19 cellular contexts compared by ENCODE assay signal in genomic region chr18:75116809-75117208, GRCh38.
DNase-seq lines count a peak whose midpoint lies in the region; ATAC-seq and TF ChIP-seq lines count a peak whose summit lies in the region.
"Had no signal": no experiment of that assay in that cellular context is flagged by ENCODE, and none has a peak within 500 bp of the region (broad histone marks: within the 10 kb centered on the region; RNA-seq: fewer than 3 reads in every experiment).

No MANE protein-coding gene starts in this region.

- ATAC-seq in GM21576 (IDR thresholded peaks at IDR 0.05; ENCODE audit: unreplicated experiment) = no peak
- ATAC-seq: A549, GM23338, HCT116 had no signal

- DNase-seq in activated CD8-positive, alpha-beta memory T cell treated with anti-CD3 and anti-CD28 coated beads for 24 hours = peak; percentile 24
- DNase-seq in activated CD8-positive, alpha-beta memory T cell treated with anti-CD3 and anti-CD28 coated beads, Interleukin-2, amount 50 U/mL, for 4 hours = no peak
- DNase-seq in ecto neural progenitor cell (ENCODE audit: low spot score) (peak; percentile 23), posterior vena cava (ENCODE audit: low spot score) (peak; percentile 8), SK-N-SH (no peak), caudate nucleus (lab: John Stamatoyannopoulos, UW) (no peak)
- DNase-seq: CD4-positive, alpha-beta memory T cell; DMS 273 treated with DMSO at 0.1 percent for 48 hours; DMS53; DND-41; EL; HFFc6 had no signal

- POLR2A ChIA-PET in SK-N-SH (lab: Yijun Ruan, JAX) = no interaction called here

- no peaks in the 10 kb centered on the region for H3K79me2 ChIP-seq in SK-N-SH (ENCODE audit: insufficient read depth)

- no peak for TF ChIP-seq EP300 in SK-N-SH (IDR thresholded peaks at IDR 0.05; ENCODE audit: borderline replicate concordance in 1 of 2, low read depth in 1 of 2, low read length in 1 of 2)

- no peak overlapping the region for H2AFZ ChIP-seq in SK-N-SH (ENCODE audit: low read depth)
- H2AFZ ChIP-seq: GM23338 had no signal

- no peaks in the 10 kb centered on the region for H4K20me1 ChIP-seq in SK-N-SH (ENCODE audit: insufficient read depth)
- H4K20me1 ChIP-seq: BLaER1 had no signal

- no peak overlapping the region for H3K9ac ChIP-seq in SK-N-SH
- H3K9ac ChIP-seq: BLaER1 had no signal

- TF ChIP-seq CTCF in SK-N-SH (IDR thresholded peaks at IDR 0.05) = no peak

- TF ChIP-seq RAD21 in SK-N-SH (IDR thresholded peaks at IDR 0.05; ENCODE audit: low read length) = no peak

- H3K4me3 ChIP-seq in SK-N-SH (ENCODE audit: low read depth in 2 of 2, low read length in 1 of 2) = no peak overlapping the region
- H3K4me3 ChIP-seq: A549, BLaER1, GM23338 had no signal

- intact Hi-C loops in posterior vena cava (cut with DNase I) = no loop called here

- no peaks in the 10 kb centered on the region for H3K9me3 ChIP-seq in SK-N-SH
- H3K9me3 ChIP-seq: A549, BLaER1 had no signal

- H3K36me3 ChIP-seq in SK-N-SH (replicated peaks in 1 of 2; ENCODE audit: control insufficient read depth in 1 of 2, insufficient read depth in 2 of 2, low read length in 1 of 2) = no peaks in the 10 kb centered on the region
- H3K36me3 ChIP-seq: BLaER1 had no signal

- no peaks in the 10 kb centered on the region for H3K27me3 ChIP-seq in SK-N-SH (ENCODE audit: insufficient read depth)
- H3K27me3 ChIP-seq: BLaER1 had no signal

- CTCF ChIA-PET in SK-N-SH (lab: Yijun Ruan, JAX) = no interaction called here

- no peaks in the 10 kb centered on the region for H3K9me2 ChIP-seq in SK-N-SH

- WGBS in SK-N-SH (ENCODE audit: low lambda C conversion rate) = no CpG with 5 or more reads among the region's 5 CpGs

- no peak overlapping the region for H3K4me2 ChIP-seq in SK-N-SH
- H3K4me2 ChIP-seq: A549, BLaER1, GM23338 had no signal

- H3K4me1 ChIP-seq in SK-N-SH (ENCODE audit: control insufficient read depth in 1 of 2, insufficient read depth in 2 of 2, low read depth in 1 of 2, low read length in 1 of 2) = peaks cover 0 to 24% of the 10 kb centered on the region in 2 experiments; a peak in 1 of 4 replicates
- H3K4me1 ChIP-seq: A549, BLaER1 had no signal

- H3K27ac ChIP-seq in SK-N-SH (ENCODE audit: low read depth in 2 of 2, low read length in 1 of 2) (no peak overlapping the region), caudate nucleus (ENCODE audit: low read depth, low read length) (no peak overlapping the region)
- H3K27ac ChIP-seq: 22Rv1, A549, BLaER1, HL-60 had no signal

- H3F3A ChIP-seq in SK-N-SH (replicated peaks; ENCODE audit: insufficient read depth) = no peaks in the 10 kb centered on the region

TF ChIP-seq in SK-N-SH, 30 proteins besides CTCF, POLR2A, EP300 and RAD21:
- TF ChIP-seq GABPA (IDR thresholded peaks at IDR 0.05; ENCODE audit: low read depth) = no peak
- TF ChIP-seq REST (IDR thresholded peaks at IDR 0.05; ENCODE audit: low read depth, low read length) = no peak
- no peak for TF ChIP-seq TAF1 (IDR thresholded peaks at IDR 0.05; ENCODE audit: borderline replicate concordance, low read depth, low read length)
- TF ChIP-seq GATA2 (CRISPR knock-in tag; IDR thresholded peaks at IDR 0.05) = no peak

Comparison
In these comparisons a context has a peak if more than half of its experiments do, and no peak if none do; other contexts are left out.
1. DNase-seq: peak in activated CD8-positive, alpha-beta memory T cell treated with anti-CD3 and anti-CD28 coated beads for 24 hours (single experiment), ecto neural progenitor cell (single experiment) and posterior vena cava (single experiment); none in activated CD8-positive, alpha-beta memory T cell treated with anti-CD3 and anti-CD28 coated beads, Interleukin-2, amount 50 U/mL, for 4 hours (single experiment), SK-N-SH (single experiment) and caudate nucleus (0 of 61).